In the genomic region with DNA sequence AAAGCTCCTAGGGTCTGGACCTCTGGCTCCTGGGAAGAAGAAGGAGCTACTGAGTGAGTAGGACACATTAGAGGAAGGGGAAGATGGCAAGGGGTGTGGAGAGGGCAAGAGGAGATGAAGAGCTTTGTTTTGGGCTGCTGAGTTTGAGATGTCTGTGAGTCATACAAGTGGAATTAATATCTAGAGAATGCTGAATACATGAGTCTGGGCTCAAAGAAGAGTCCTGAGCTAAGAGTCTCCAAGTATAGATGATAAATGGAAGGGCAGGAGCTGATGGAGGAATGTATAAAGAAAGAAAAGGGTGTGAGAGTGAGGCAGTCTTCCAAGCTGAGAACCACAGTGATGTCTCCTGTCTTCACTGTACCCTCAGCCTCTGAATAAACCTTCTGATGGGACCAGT, we compare ENCODE assay signal across 20 cellular contexts.
"Had no signal": no experiment of that assay in that cellular context is flagged by ENCODE, and none has a peak within 500 bp of the region (broad histone marks: within the 10 kb centered on the region; RNA-seq: fewer than 3 reads in every experiment).

No MANE protein-coding gene starts in this region.

- H3K9me3 ChIP-seq: esophagus muscularis mucosa, spleen, thoracic aorta had no signal

- H3K4me1 Mint-ChIP-seq: activated naive CD8-positive, alpha-beta T cell treated with anti-CD3 and anti-CD28 coated beads, Interleukin-2, amount 10 ng/mL, durations not matched to agents 7 days and 5 days; natural killer cell had no signal

- H3K27me3 Mint-ChIP-seq: brain had no signal

- H3K4me3 Mint-ChIP-seq: activated naive CD4-positive, alpha-beta T cell treated with anti-CD3 and anti-CD28 coated beads for 36 hours; activated naive CD8-positive, alpha-beta T cell treated with anti-CD3 and anti-CD28 coated beads, Interleukin-2, amount 10 ng/mL, durations not matched to agents 7 days and 5 days; brain; natural killer cell; type B pancreatic cell had no signal

- H3K27ac ChIP-seq: esophagus muscularis mucosa, spleen, thoracic aorta, WERI-Rb-1 had no signal

- DNase-seq: activated CD4-positive, CD25-positive, alpha-beta regulatory T cell treated with anti-CD3 and anti-CD28 coated beads, Interleukin-2, amount 50 U/mL, for 72 hours; activated naive CD4-positive, alpha-beta T cell treated with anti-CD3 and anti-CD28 coated beads for 36 hours; activated naive CD8-positive, alpha-beta T cell treated with anti-CD3 and anti-CD28 coated beads, Interleukin-2, amount 10 ng/mL, durations not matched to agents 7 days and 5 days; activated T-cell treated with anti-CD3 and anti-CD28 coated beads, Interleukin-2, amount 50 U/mL, for 1 hour; amygdala; caudate nucleus; dermis blood vessel endothelial cell; hippocampal formation; midbrain; natural killer cell; retina; spleen; stimulated activated CD4-positive, alpha-beta T cell treated with anti-CD3 and anti-CD28 coated beads, Interleukin-4, amount 100 ng/mL, for 1 hour; stimulated activated naive CD4-positive, alpha-beta T cell; WERI-Rb-1 had no signal

- H3K27me3 ChIP-seq: esophagus muscularis mucosa, spleen had no signal

- H3K27ac Mint-ChIP-seq: activated naive CD4-positive, alpha-beta T cell treated with anti-CD3 and anti-CD28 coated beads for 36 hours; activated naive CD8-positive, alpha-beta T cell treated with anti-CD3 and anti-CD28 coated beads, Interleukin-2, amount 10 ng/mL, durations not matched to agents 7 days and 5 days; brain; natural killer cell; type B pancreatic cell had no signal

- ATAC-seq: natural killer cell had no signal

- FAIRE-seq: frontal cortex had no signal

- H3K36me3 ChIP-seq: esophagus muscularis mucosa, spleen, thoracic aorta, WERI-Rb-1 had no signal

- H3K4me3 ChIP-seq: esophagus muscularis mucosa, spleen, thoracic aorta had no signal

- H3K4me1 ChIP-seq: esophagus muscularis mucosa, spleen had no signal

- H3K9me3 Mint-ChIP-seq: activated naive CD4-positive, alpha-beta T cell treated with anti-CD3 and anti-CD28 coated beads for 36 hours; activated naive CD8-positive, alpha-beta T cell treated with anti-CD3 and anti-CD28 coated beads, Interleukin-2, amount 10 ng/mL, durations not matched to agents 7 days and 5 days; brain had no signal

- H3K36me3 Mint-ChIP-seq: activated naive CD8-positive, alpha-beta T cell treated with anti-CD3 and anti-CD28 coated beads, Interleukin-2, amount 10 ng/mL, durations not matched to agents 7 days and 5 days; brain; natural killer cell; type B pancreatic cell had no signal
